18 cellular contexts compared by ENCODE assay signal in genomic region chr3:194933465-194933864, GRCh38.
DNase-seq lines count a peak whose midpoint lies in the region; ATAC-seq and TF ChIP-seq lines count a peak whose summit lies in the region.
"Had no signal": no experiment of that assay in that cellular context is flagged by ENCODE, and none has a peak within 500 bp of the region (broad histone marks: within the 10 kb centered on the region; RNA-seq: fewer than 3 reads in every experiment).

No MANE protein-coding gene starts in this region.

- no peak overlapping the region for H3K4me3 ChIP-seq in spleen
- H3K4me3 ChIP-seq: A549 had no signal

- H3K27ac Mint-ChIP-seq in activated CD8-positive, alpha-beta memory T cell treated with anti-CD3 and anti-CD28 coated beads, Interleukin-2, amount 10 ng/mL, durations not matched to agents 7 days and 5 days = no peak overlapping the region
- H3K27ac Mint-ChIP-seq: CD4-positive, alpha-beta memory T cell; H9 had no signal

- TF ChIP-seq POLR2A in spleen (IDR thresholded peaks at IDR 0.05) = no peak

- H3K4me3 Mint-ChIP-seq in activated CD8-positive, alpha-beta memory T cell treated with anti-CD3 and anti-CD28 coated beads, Interleukin-2, amount 10 ng/mL, durations not matched to agents 7 days and 5 days = no peak overlapping the region
- H3K4me3 Mint-ChIP-seq: CD4-positive, alpha-beta memory T cell; H9 had no signal

- no peaks in the 10 kb centered on the region for H3K27me3 ChIP-seq in spleen (replicated peaks in 1 of 7)

- DNase-seq in activated CD8-positive, alpha-beta memory T cell treated with anti-CD3 and anti-CD28 coated beads, Interleukin-2, amount 10 ng/mL, durations not matched to agents 7 days and 5 days = peak; percentile 22
- no peak for DNase-seq in activated CD8-positive, alpha-beta memory T cell treated with anti-CD3 and anti-CD28 coated beads, Interleukin-2, amount 50 U/mL, for 4 hours
- DNase-seq in ecto neural progenitor cell (ENCODE audit: low spot score) (peak; percentile 22), islet precursor cell (peak; percentile 34), spleen (no peak)
- no peak for DNase-seq in activated CD4-positive, alpha-beta T cell treated with anti-CD3 and anti-CD28 coated beads for 1 hour
- DNase-seq in stimulated activated CD4-positive, alpha-beta T cell treated with anti-CD3 and anti-CD28 coated beads, Interleukin-2, amount 100 ng/mL, for 24 hours = no peak
- DNase-seq in activated CD4-positive, alpha-beta T cell treated with anti-CD3 and anti-CD28 coated beads for 4 hours = no peak
- DNase-seq: AML-193; CD4-positive, alpha-beta memory T cell; DMS153; DMS79; GF-D8; H9 had no signal

- H3K27ac ChIP-seq in spleen = peak overlapping the region; percentile 16 to 85 (median 80)
- H3K27ac ChIP-seq: 22Rv1, A549, C4-2B had no signal

- H3K36me3 Mint-ChIP-seq in activated CD8-positive, alpha-beta memory T cell treated with anti-CD3 and anti-CD28 coated beads, Interleukin-2, amount 10 ng/mL, durations not matched to agents 7 days and 5 days = no peaks in the 10 kb centered on the region
- H3K36me3 Mint-ChIP-seq: CD4-positive, alpha-beta memory T cell had no signal

- no peaks in the 10 kb centered on the region for H3K9me3 Mint-ChIP-seq in activated CD8-positive, alpha-beta memory T cell treated with anti-CD3 and anti-CD28 coated beads, Interleukin-2, amount 10 ng/mL, durations not matched to agents 7 days and 5 days (ENCODE audit: low read depth)

- H3K4me1 ChIP-seq in spleen = peaks cover 11 to 60% (median 37%) of the 10 kb centered on the region in 6 donors
- H3K4me1 ChIP-seq: A549 had no signal

- WGBS in spleen, 5 donors = 65 to 81% (median 79%) methylated on average over 5 of the region's 5 CpGs

- CTCF ChIA-PET in activated CD8-positive, alpha-beta memory T cell treated with anti-CD3 and anti-CD28 coated beads, Interleukin-2, amount 10 ng/mL, durations not matched to agents 7 days and 5 days (lab: Charles Lee) = no interaction called here

- no peak for ATAC-seq in activated CD8-positive, alpha-beta memory T cell treated with anti-CD3 and anti-CD28 coated beads, Interleukin-2, amount 10 ng/mL, durations not matched to agents 7 days and 5 days
- ATAC-seq: A549, HepG2 had no signal

- no peaks in the 10 kb centered on the region for H3K36me3 ChIP-seq in spleen

- H3K9me3 ChIP-seq in spleen = no peaks in the 10 kb centered on the region

- H3K27me3 Mint-ChIP-seq in activated CD8-positive, alpha-beta memory T cell treated with anti-CD3 and anti-CD28 coated beads, Interleukin-2, amount 10 ng/mL, durations not matched to agents 7 days and 5 days = peaks cover 5% of the 10 kb centered on the region

- no peaks in the 10 kb centered on the region for H3K4me1 Mint-ChIP-seq in activated CD8-positive, alpha-beta memory T cell treated with anti-CD3 and anti-CD28 coated beads, Interleukin-2, amount 10 ng/mL, durations not matched to agents 7 days and 5 days
- H3K4me1 Mint-ChIP-seq: CD4-positive, alpha-beta memory T cell had no signal

- TF ChIP-seq CTCF in spleen (IDR thresholded peaks at IDR 0.05 in 8 of 11, conservative IDR thresholded peaks at IDR 0.05 in 3 of 11) = no peak

- intact Hi-C loops in spleen (cut with DNase I; ENCODE audit: low total_unique reads) = no loop called here

Comparison
In these comparisons a context has a peak if more than half of its experiments do, and no peak if none do; other contexts are left out.
1. DNase-seq: peak in activated CD8-positive, alpha-beta memory T cell treated with anti-CD3 and anti-CD28 coated beads, Interleukin-2, amount 10 ng/mL, durations not matched to agents 7 days and 5 days (single experiment), ecto neural progenitor cell (single experiment) and islet precursor cell (single experiment); none in activated CD8-positive, alpha-beta memory T cell treated with anti-CD3 and anti-CD28 coated beads, Interleukin-2, amount 50 U/mL, for 4 hours (single experiment), spleen (single experiment), activated CD4-positive, alpha-beta T cell treated with anti-CD3 and anti-CD28 coated beads for 1 hour (single experiment), stimulated activated CD4-positive, alpha-beta T cell treated with anti-CD3 and anti-CD28 coated beads, Interleukin-2, amount 100 ng/mL, for 24 hours (0 of 2) and activated CD4-positive, alpha-beta T cell treated with anti-CD3 and anti-CD28 coated beads for 4 hours (0 of 2).